ENCODE assay signal across 8 cellular contexts in genomic region chr5:65721050-65721774, GRCh38. TPM values are rescaled to one million over a fixed set of nuclear protein-coding genes. Genes with fewer than 3 reads are reported as not detected.
DNase-seq lines count a peak whose midpoint lies in the region; ATAC-seq and TF ChIP-seq lines count a peak whose summit lies in the region.

No MANE protein-coding gene starts in this region.

- H3K36me3 ChIP-seq in mammary epithelial cell (ENCODE audit: insufficient read depth, low read length) (peaks cover 9% of the 10 kb centered on the region), iPS-15b (ENCODE audit: control insufficient read depth, insufficient read depth, low read length) (no peaks in the 10 kb centered on the region)

- 7% methylated on average over 19 of the region's 19 CpGs for WGBS in mammary epithelial cell (ENCODE audit: low coverage, missing lambda C conversion rate)

- CTCF ChIA-PET in mammary epithelial cell (lab: Charles Lee; ENCODE audit: low non-redundant PET): interaction anchor here (0.7 kb wide), 1 partner anchor 137 kb away, joined by 7 read pairs; no protein-coding TSS in a partner anchor

- peak overlapping the region; percentile 90 to 96 (median 96) for H3K4me3 ChIP-seq in mammary epithelial cell (replicated peaks in 1 of 3; ENCODE audit: insufficient read depth in 1 of 3, low read depth in 2 of 3, low read length in 3 of 3)
- H3K4me3 ChIP-seq in iPS-15b (ENCODE audit: low read depth, low read length): peak overlapping the region; percentile 85
- peak overlapping the region; percentile 56 for H3K4me3 ChIP-seq in retinal pigment epithelial cell (ENCODE audit: low read length)

- TF ChIP-seq CTCF in mammary epithelial cell (conservative IDR thresholded peaks at IDR 0.05 in 1 of 2, IDR thresholded peaks at IDR 0.05 in 1 of 2; ENCODE audit: extremely low read depth in 1 of 2, insufficient read depth in 1 of 2, low read depth in 1 of 2, low read length in 2 of 2) (no peak), retinal pigment epithelial cell (conservative IDR thresholded peaks at IDR 0.05; ENCODE audit: low read depth, low read length) (no peak)

- H3K9ac ChIP-seq in mammary epithelial cell (ENCODE audit: insufficient read depth, low read length): peak overlapping the region; percentile 72
- peak overlapping the region; percentile 71 for H3K9ac ChIP-seq in iPS-15b (ENCODE audit: low read depth, low read length)

- H3K9me3 ChIP-seq in mammary epithelial cell (replicated peaks; ENCODE audit: insufficient read depth, low read length) (no peaks in the 10 kb centered on the region), iPS-15b (ENCODE audit: control insufficient read depth, insufficient read depth, low read length) (no peaks in the 10 kb centered on the region)

- H4K20me1 ChIP-seq in mammary epithelial cell (ENCODE audit: insufficient read depth, low read length): no peaks in the 10 kb centered on the region

- peak overlapping the region; percentile 86 for H3K4me2 ChIP-seq in mammary epithelial cell (ENCODE audit: insufficient read depth, low read depth, low read length)

- peaks cover 44% of the 10 kb centered on the region for H3K79me2 ChIP-seq in mammary epithelial cell (ENCODE audit: insufficient read depth, low read length)

- ATAC-seq in GM21381 (IDR thresholded peaks at IDR 0.05; ENCODE audit: unreplicated experiment) (peak; percentile 5), HG03039 (IDR thresholded peaks at IDR 0.05; ENCODE audit: unreplicated experiment) (no peak)

- H2AFZ ChIP-seq in mammary epithelial cell (ENCODE audit: low read depth, low read length): peak overlapping the region; percentile 99

- DNase-seq in DMS53 (lab: John Stamatoyannopoulos, UW) (peak; percentile 74), HuH-7.5 (ENCODE audit: low spot score) (peak; percentile 39), SK-MEL-5 (ENCODE audit: low read depth, low spot score) (peak; percentile 68), mammary epithelial cell (peak; percentile 46), retinal pigment epithelial cell (ENCODE audit: low read depth) (no peak)

- H3K4me1 ChIP-seq in mammary epithelial cell (ENCODE audit: insufficient read depth, low read length): peaks cover 3% of the 10 kb centered on the region
- H3K4me1 ChIP-seq in iPS-15b (ENCODE audit: control insufficient read depth, insufficient read depth, low read length): peaks cover 4% of the 10 kb centered on the region

- in situ Hi-C loops in SK-MEL-5 (cut with HindIII; ENCODE audit: low pct_unique_long_range_greater_than_20kb, low sequenced_read_pairs) (no loop called here), mammary epithelial cell (cut with MboI; ENCODE audit: low sequenced_read_pairs in 2 of 2) (no loop called here)

- dilution Hi-C loops in mammary epithelial cell (cut with HindIII; ENCODE audit: low sequenced_read_pairs): no loop called here

- H3K27me3 ChIP-seq in mammary epithelial cell (ENCODE audit: insufficient read depth, low read length) (no peaks in the 10 kb centered on the region), iPS-15b (ENCODE audit: control insufficient read depth, insufficient read depth, low read length) (no peaks in the 10 kb centered on the region)

- intact Hi-C loops in mammary epithelial cell (cut with micrococcal nuclease): loop anchor here (5.0 kb wide), 1 partner anchor 206 kb away; the partner anchor contains the start of gene ERBIN

- BruUV-seq in mammary epithelial cell (replicated peaks; lab: Mats Ljungman, UMichigan): no TSS peak

- H3K27ac ChIP-seq in mammary epithelial cell (ENCODE audit: insufficient read depth, low read depth, low read length): peak overlapping the region; percentile 19

RNA-seq across cellular contexts. Expression of gene SGTB, which starts 0.7 kb away (rescaled TPM):
- total RNA-seq in SK-MEL-5 (2014; rRNA removed; shearing (Covaris generic)): 11.1 and 12.0 TPM in 2 replicates
- 5.2 and 7.2 TPM in 2 replicates for polyA plus RNA-seq in SK-MEL-5 (2015; cell fraction: cytosol; rRNA removed)
- polyA plus RNA-seq in SK-MEL-5 (2015; cell fraction: nucleus; rRNA removed): 2.3 and 4.3 TPM in 2 replicates
- total RNA-seq in mammary epithelial cell: 10 to 100 TPM; 15.2 to 20.9 TPM
- 5.1 TPM for polyA plus RNA-seq in mammary epithelial cell
- 13.4 TPM for polyA minus RNA-seq in mammary epithelial cell

RNA-seq across cellular contexts. Expression of gene NLN, which starts 0.8 kb away (rescaled TPM):
- total RNA-seq in SK-MEL-5 (2014; rRNA removed; shearing (Covaris generic)): 31.0 and 31.4 TPM in 2 replicates
- polyA plus RNA-seq in SK-MEL-5 (2015; cell fraction: cytosol; rRNA removed): 16.0 and 25.3 TPM in 2 replicates
- 6.0 and 19.9 TPM in 2 replicates for polyA plus RNA-seq in SK-MEL-5 (2015; cell fraction: nucleus; rRNA removed)
- 10 to 100 TPM; 25.5 to 37.0 TPM for total RNA-seq in mammary epithelial cell
- polyA plus RNA-seq in mammary epithelial cell: 23.5 TPM
- polyA minus RNA-seq in mammary epithelial cell: 37.0 TPM
